34 cellular contexts compared by ENCODE assay signal in genomic region chr20:25345721-25346120, GRCh38.
"Had no signal": no experiment of that assay in that cellular context is flagged by ENCODE, and none has a peak within 500 bp of the region (broad histone marks: within the 10 kb centered on the region; RNA-seq: fewer than 3 reads in every experiment).

No MANE protein-coding gene starts in this region.

- H3K27ac ChIP-seq: ascending aorta, cardiac muscle cell, WERI-Rb-1 had no signal

- H3K4me3 Mint-ChIP-seq: activated CD4-positive, alpha-beta memory T cell treated with anti-CD3 and anti-CD28 coated beads, Interleukin-2, amount 10 ng/mL, durations not matched to agents 7 days and 5 days; activated CD4-positive, alpha-beta T cell treated with anti-CD3 and anti-CD28 coated beads for 36 hours; activated CD4-positive, alpha-beta T cell treated with anti-CD3 and anti-CD28 coated beads, Interleukin-2, amount 10 ng/mL, durations not matched to agents 7 days and 5 days; activated CD8-positive, alpha-beta memory T cell treated with anti-CD3 and anti-CD28 coated beads, Interleukin-2, amount 10 ng/mL, durations not matched to agents 7 days and 5 days; activated CD8-positive, alpha-beta T cell treated with anti-CD3 and anti-CD28 coated beads, Interleukin-2, amount 10 ng/mL, durations not matched to agents 7 days and 5 days; activated naive CD4-positive, alpha-beta T cell treated with anti-CD3 and anti-CD28 coated beads, Interleukin-2, amount 10 ng/mL, durations not matched to agents 7 days and 5 days; activated naive CD4-positive, alpha-beta T cell treated with anti-CD3 and anti-CD28 coated beads, Interleukin-2, amount 50 U/mL, for 24 hours; activated naive CD8-positive, alpha-beta T cell; activated naive CD8-positive, alpha-beta T cell treated with anti-CD3 and anti-CD28 coated beads, Interleukin-2, amount 10 ng/mL, durations not matched to agents 7 days and 5 days; activated naive CD8-positive, alpha-beta T cell treated with anti-CD3 and anti-CD28 coated beads, Interleukin-2, amount 50 U/mL, for 24 hours; activated T-cell treated with anti-CD3 and anti-CD28 coated beads, Interleukin-2, amount 50 U/mL, for 24 hours; brain; central memory CD8-positive, alpha-beta T cell; T-helper 17 cell; WTC11 had no signal

- H3K9me3 ChIP-seq: ascending aorta had no signal

- H3K27me3 Mint-ChIP-seq: activated CD4-positive, alpha-beta memory T cell treated with anti-CD3 and anti-CD28 coated beads, Interleukin-2, amount 10 ng/mL, durations not matched to agents 7 days and 5 days; activated CD4-positive, alpha-beta T cell treated with anti-CD3 and anti-CD28 coated beads for 36 hours; activated CD4-positive, alpha-beta T cell treated with anti-CD3 and anti-CD28 coated beads, Interleukin-2, amount 10 ng/mL, durations not matched to agents 7 days and 5 days; activated CD8-positive, alpha-beta memory T cell treated with anti-CD3 and anti-CD28 coated beads, Interleukin-2, amount 10 ng/mL, durations not matched to agents 7 days and 5 days; activated naive CD4-positive, alpha-beta T cell treated with anti-CD3 and anti-CD28 coated beads, Interleukin-2, amount 10 ng/mL, durations not matched to agents 7 days and 5 days; activated naive CD4-positive, alpha-beta T cell treated with anti-CD3 and anti-CD28 coated beads, Interleukin-2, amount 50 U/mL, for 24 hours; activated naive CD8-positive, alpha-beta T cell; activated naive CD8-positive, alpha-beta T cell treated with anti-CD3 and anti-CD28 coated beads, Interleukin-2, amount 10 ng/mL, durations not matched to agents 7 days and 5 days; activated naive CD8-positive, alpha-beta T cell treated with anti-CD3 and anti-CD28 coated beads, Interleukin-2, amount 50 U/mL, for 24 hours; activated T-cell treated with anti-CD3 and anti-CD28 coated beads, Interleukin-2, amount 50 U/mL, for 24 hours; brain; central memory CD8-positive, alpha-beta T cell; T-helper 17 cell had no signal

- H3K27ac Mint-ChIP-seq: activated CD4-positive, alpha-beta memory T cell treated with anti-CD3 and anti-CD28 coated beads, Interleukin-2, amount 10 ng/mL, durations not matched to agents 7 days and 5 days; activated CD4-positive, alpha-beta T cell treated with anti-CD3 and anti-CD28 coated beads for 36 hours; activated CD4-positive, alpha-beta T cell treated with anti-CD3 and anti-CD28 coated beads, Interleukin-2, amount 10 ng/mL, durations not matched to agents 7 days and 5 days; activated CD8-positive, alpha-beta memory T cell treated with anti-CD3 and anti-CD28 coated beads, Interleukin-2, amount 10 ng/mL, durations not matched to agents 7 days and 5 days; activated CD8-positive, alpha-beta T cell treated with anti-CD3 and anti-CD28 coated beads, Interleukin-2, amount 10 ng/mL, durations not matched to agents 7 days and 5 days; activated naive CD4-positive, alpha-beta T cell treated with anti-CD3 and anti-CD28 coated beads, Interleukin-2, amount 10 ng/mL, durations not matched to agents 7 days and 5 days; activated naive CD4-positive, alpha-beta T cell treated with anti-CD3 and anti-CD28 coated beads, Interleukin-2, amount 50 U/mL, for 24 hours; activated naive CD8-positive, alpha-beta T cell; activated naive CD8-positive, alpha-beta T cell treated with anti-CD3 and anti-CD28 coated beads, Interleukin-2, amount 10 ng/mL, durations not matched to agents 7 days and 5 days; activated naive CD8-positive, alpha-beta T cell treated with anti-CD3 and anti-CD28 coated beads, Interleukin-2, amount 50 U/mL, for 24 hours; activated T-cell treated with anti-CD3 and anti-CD28 coated beads, Interleukin-2, amount 50 U/mL, for 24 hours; activated T-helper 2 cell treated with anti-CD3 and anti-CD28 coated beads, Interferon-gamma antibody, Interleukin-2, Interleukin-4, amounts not matched to agents 10 μg/mL and 5 μg/mL and 100 μg/mL, durations not matched to agents 14 hours and 24 hours and 36 hours; brain; T-helper 17 cell; WTC11 had no signal

- DNase-seq: activated CD4-positive, alpha-beta T cell treated with anti-CD3 and anti-CD28 coated beads for 1 hour; activated CD4-positive, alpha-beta T cell treated with anti-CD3 and anti-CD28 coated beads for 36 hours; activated CD4-positive, alpha-beta T cell treated with anti-CD3 and anti-CD28 coated beads for 48 hours; activated CD4-positive, alpha-beta T cell treated with anti-CD3 and anti-CD28 coated beads, Interleukin-2, amount 50 U/mL, for 48 hours; activated CD4-positive, CD25-positive, alpha-beta regulatory T cell; activated CD8-positive, alpha-beta memory T cell treated with anti-CD3 and anti-CD28 coated beads for 24 hours; activated CD8-positive, alpha-beta memory T cell treated with anti-CD3 and anti-CD28 coated beads, Interleukin-2, amount 50 U/mL, for 48 hours; activated effector memory CD4-positive, alpha-beta T cell treated with Interleukin-2 at 50 U/mL for 16 hours; activated gamma-delta T cell; activated naive CD4-positive, alpha-beta T cell treated with Interleukin-2 at 50 U/mL for 16 hours; activated naive CD8-positive, alpha-beta T cell treated with anti-CD3 and anti-CD28 coated beads, Interleukin-2, amount 50 U/mL, for 24 hours; activated T-cell treated with anti-CD3 and anti-CD28 coated beads, Interleukin-2, amount 50 U/mL, for 24 hours; activated T-cell treated with anti-CD3 and anti-CD28 coated beads, Interleukin-2, amount 50 U/mL, for 48 hours; amygdala; anterior cingulate cortex; caudate nucleus; cerebellar nuclear complex; T-helper 17 cell; WERI-Rb-1 had no signal

- H3K4me3 ChIP-seq: ascending aorta, cardiac muscle cell had no signal

- H3K36me3 Mint-ChIP-seq: activated naive CD4-positive, alpha-beta T cell treated with anti-CD3 and anti-CD28 coated beads, Interleukin-2, amount 10 ng/mL, durations not matched to agents 7 days and 5 days had no signal

- ATAC-seq: activated CD4-positive, alpha-beta T cell treated with anti-CD3 and anti-CD28 coated beads for 36 hours; activated CD4-positive, CD25-positive, alpha-beta regulatory T cell treated with anti-CD3 and anti-CD28 coated beads, Interleukin-2, amount 50 U/mL, for 24 hours; T-helper 17 cell; WTC11 had no signal

- H3K36me3 ChIP-seq: ascending aorta, WERI-Rb-1 had no signal

- H3K4me1 ChIP-seq: ascending aorta had no signal

- H3K27me3 ChIP-seq: ascending aorta, cardiac muscle cell had no signal

- H3K9me3 Mint-ChIP-seq: activated CD4-positive, alpha-beta memory T cell treated with anti-CD3 and anti-CD28 coated beads, Interleukin-2, amount 10 ng/mL, durations not matched to agents 7 days and 5 days; activated CD4-positive, alpha-beta T cell treated with anti-CD3 and anti-CD28 coated beads, Interleukin-2, amount 10 ng/mL, durations not matched to agents 7 days and 5 days; activated naive CD4-positive, alpha-beta T cell treated with anti-CD3 and anti-CD28 coated beads, Interleukin-2, amount 10 ng/mL, durations not matched to agents 7 days and 5 days; activated naive CD4-positive, alpha-beta T cell treated with anti-CD3 and anti-CD28 coated beads, Interleukin-2, amount 50 U/mL, for 24 hours; activated naive CD8-positive, alpha-beta T cell treated with anti-CD3 and anti-CD28 coated beads, Interleukin-2, amount 50 U/mL, for 24 hours; activated T-cell treated with anti-CD3 and anti-CD28 coated beads, Interleukin-2, amount 50 U/mL, for 24 hours; activated T-helper 2 cell treated with anti-CD3 and anti-CD28 coated beads, Interferon-gamma antibody, Interleukin-2, Interleukin-4, amounts not matched to agents 10 μg/mL and 5 μg/mL and 100 μg/mL, durations not matched to agents 14 hours and 24 hours and 36 hours; central memory CD8-positive, alpha-beta T cell had no signal
